In genomic region chr10:4663162-4663992, GRCh38 we compare ENCODE assay signal across 8 cellular contexts.
DNase-seq lines count a peak whose midpoint lies in the region; ATAC-seq and TF ChIP-seq lines count a peak whose summit lies in the region.

No MANE protein-coding gene starts in this region.

- DNase-seq in Ammon's horn (ENCODE audit: low spot score) = peak; percentile 63
- DNase-seq in NCI-H510A treated with DMSO at 0.1 percent for 48 hours (lab: John Stamatoyannopoulos, UW) = peak; percentile 61
- DNase-seq in brain microvascular endothelial cell = peak; percentile 98
- DNase-seq in kidney epithelial cell (ENCODE audit: low read depth) = peak; percentile 100
- peak; percentile 75 for DNase-seq in thoracic aorta (ENCODE audit: low spot score)
- DNase-seq in T-helper 9 cell = no peak

- H3K4me1 ChIP-seq in thoracic aorta (ENCODE audit: control insufficient read depth in 1 of 2, low read depth in 2 of 2) = peaks cover 23 to 41% of the 10 kb centered on the region in 2 donors

- no peaks in the 10 kb centered on the region for H3K36me3 ChIP-seq in brain microvascular endothelial cell (replicated peaks)
- H3K36me3 ChIP-seq in kidney epithelial cell (ENCODE audit: control insufficient read depth, insufficient read depth, low read length) = no peaks in the 10 kb centered on the region
- no peaks in the 10 kb centered on the region for H3K36me3 ChIP-seq in thoracic aorta

- H3K27me3 ChIP-seq in brain microvascular endothelial cell (replicated peaks) = no peaks in the 10 kb centered on the region
- H3K27me3 ChIP-seq in kidney epithelial cell (ENCODE audit: control insufficient read depth, insufficient read depth, low read length) = no peaks in the 10 kb centered on the region
- no peaks in the 10 kb centered on the region for H3K27me3 ChIP-seq in thoracic aorta (replicated peaks; ENCODE audit: insufficient read depth)

- no peaks in the 10 kb centered on the region for H3K9me3 ChIP-seq in thoracic aorta

- ATAC-seq in GM18868 (IDR thresholded peaks at IDR 0.05; ENCODE audit: unreplicated experiment) (peak; percentile 98), HG03280 (IDR thresholded peaks at IDR 0.05; ENCODE audit: unreplicated experiment) (peak; percentile 69), thoracic aorta (ENCODE audit: insufficient number of reproducible peaks, low FRiP score, low read depth) (peak; percentile 98)

- no peak for TF ChIP-seq CTCF in brain microvascular endothelial cell (IDR thresholded peaks at IDR 0.05; ENCODE audit: low read depth, low read length, missing control alignments)
- TF ChIP-seq CTCF in kidney epithelial cell (IDR thresholded peaks at IDR 0.05; ENCODE audit: insufficient read depth, low read length, poor library complexity, severe bottlenecking) = no peak
- TF ChIP-seq CTCF in thoracic aorta (IDR thresholded peaks at IDR 0.05) = no peak

- no peak overlapping the region for H3K4me3 ChIP-seq in brain microvascular endothelial cell (ENCODE audit: low read depth, low read length)
- no peak overlapping the region for H3K4me3 ChIP-seq in kidney epithelial cell (ENCODE audit: low read depth, low read length)
- H3K4me3 ChIP-seq in thoracic aorta = peak overlapping the region; percentile 41

- in situ Hi-C loops in brain microvascular endothelial cell (cut with HindIII; ENCODE audit: low pct_ligation_motif_present, low sequenced_read_pairs) = no loop called here

- H3K27ac ChIP-seq in brain microvascular endothelial cell (peak overlapping the region; percentile 97), thoracic aorta (peak overlapping the region; percentile 77 to 94)
